1 cellular context compared by ENCODE assay signal in the genomic region with DNA sequence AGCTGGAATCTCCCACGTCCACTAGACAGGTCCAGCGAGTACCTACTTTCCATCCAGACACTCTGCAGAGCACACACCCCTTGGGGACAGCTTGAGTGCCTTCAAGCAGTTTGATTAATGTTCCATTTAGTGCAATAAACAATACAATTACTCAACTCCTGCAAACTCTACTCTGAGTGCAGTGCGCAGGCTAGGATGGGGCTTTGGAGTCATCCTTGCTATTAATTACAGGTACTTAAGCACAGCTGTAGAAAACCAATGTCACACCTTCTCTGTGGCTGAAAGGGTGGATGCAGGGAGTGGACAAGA.
TF ChIP-seq lines count a peak whose summit lies in the region.

No MANE protein-coding gene starts in this region.

TF ChIP-seq in IMR-90, 13 proteins besides CTCF, POLR2A, EP300 and RAD21:
- TF ChIP-seq CHD1 (IDR thresholded peaks at IDR 0.05; ENCODE audit: low read depth, low read length) (no peak), MAZ (IDR thresholded peaks at IDR 0.05; ENCODE audit: borderline replicate concordance, low read depth, low read length) (no peak), SMC3 (IDR thresholded peaks at IDR 0.05; ENCODE audit: low read depth, low read length) (no peak), CEBPB (IDR thresholded peaks at IDR 0.05; ENCODE audit: low read depth, low read length) (no peak)
- TF ChIP-seq, protein P1, sequence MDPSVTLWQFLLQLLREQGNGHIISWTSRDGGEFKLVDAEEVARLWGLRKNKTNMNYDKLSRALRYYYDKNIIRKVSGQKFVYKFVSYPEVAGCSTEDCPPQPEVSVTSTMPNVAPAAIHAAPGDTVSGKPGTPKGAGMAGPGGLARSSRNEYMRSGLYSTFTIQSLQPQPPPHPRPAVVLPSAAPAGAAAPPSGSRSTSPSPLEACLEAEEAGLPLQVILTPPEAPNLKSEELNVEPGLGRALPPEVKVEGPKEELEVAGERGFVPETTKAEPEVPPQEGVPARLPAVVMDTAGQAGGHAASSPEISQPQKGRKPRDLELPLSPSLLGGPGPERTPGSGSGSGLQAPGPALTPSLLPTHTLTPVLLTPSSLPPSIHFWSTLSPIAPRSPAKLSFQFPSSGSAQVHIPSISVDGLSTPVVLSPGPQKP (IDR thresholded peaks at IDR 0.05; ENCODE audit: borderline replicate concordance, low read depth, low read length): no peak
